26 cellular contexts compared by ENCODE assay signal in genomic region chr6:88987922-88988321, GRCh38.
"Had no signal": no experiment of that assay in that cellular context is flagged by ENCODE, and none has a peak within 500 bp of the region (broad histone marks: within the 10 kb centered on the region; RNA-seq: fewer than 3 reads in every experiment).

No MANE protein-coding gene starts in this region.

- DNase-seq: stimulated activated CD4-positive, alpha-beta T cell treated with anti-CD3 and anti-CD28 coated beads, Interleukin-2, amount 100 ng/mL, for 48 hours; stimulated activated CD4-positive, alpha-beta T cell treated with anti-CD3 and anti-CD28 coated beads, Interleukin-4, amount 100 ng/mL, for 1 hour; stimulated activated CD4-positive, alpha-beta T cell treated with anti-CD3 and anti-CD28 coated beads, Interleukin-4, amount 100 ng/mL, for 24 hours; stimulated activated CD4-positive, alpha-beta T cell treated with anti-CD3 and anti-CD28 coated beads, Interleukin-4, amount 100 ng/mL, for 4 hours; stimulated activated CD8-positive, alpha-beta memory T cell treated with anti-CD3 and anti-CD28 coated beads, Interleukin-4, amount 100 ng/mL, for 48 hours; stimulated activated naive B cell treated with anti-CD40 and anti-IgM and Interleukin-4, amounts not matched to agents 10 μg/mL and 1 μg/mL and 100 μg/mL, for 72 hours; stimulated activated naive CD4-positive, alpha-beta T cell; stimulated activated naive CD4-positive, alpha-beta T cell treated with Interleukin-2 at 50 U/mL for 16 hours; stimulated activated naive CD8-positive, alpha-beta T cell treated with anti-CD3 and anti-CD28 coated beads, Interleukin-15, amount 100 ng/mL, for 72 hours; stimulated activated naive CD8-positive, alpha-beta T cell treated with anti-CD3 and anti-CD28 coated beads, Interleukin-15, Interleukin-2, amounts not matched to agents 100 U/mL and 50 U/mL, for 24 hours; stomach; substantia nigra; testis; thyroid gland; tibial artery; transverse colon; upper lobe of right lung; uterus had no signal

- ATAC-seq: stimulated activated effector memory CD8-positive, alpha-beta T cell treated with anti-CD3 and anti-CD28 coated beads, Interleukin-12 subunit alpha, Interleukin-12 subunit beta, amount 100 ng/mL, for 72 hours; stimulated activated memory B cell treated with anti-CD40 and anti-IgM and Interleukin-4, amounts not matched to agents 10 μg/mL and 1 μg/mL and 100 μg/mL, for 72 hours; stimulated activated naive B cell treated with anti-CD40 and anti-IgM and Interleukin-4, amounts not matched to agents 10 μg/mL and 1 μg/mL and 100 μg/mL, for 72 hours; stimulated activated naive CD8-positive, alpha-beta T cell treated with anti-CD3 and anti-CD28 coated beads, Interleukin-15, amount 100 ng/mL, for 72 hours; stimulated activated naive CD8-positive, alpha-beta T cell treated with anti-CD3 and anti-CD28 coated beads, Interleukin-15, Interleukin-2, amounts not matched to agents 100 U/mL and 50 U/mL, for 24 hours; upper lobe of right lung had no signal

- H3K4me3 ChIP-seq: stomach, suprapubic skin, testis, thoracic aorta, thyroid gland, tibial artery, tibial nerve, transverse colon, upper lobe of left lung, upper lobe of right lung, uterus, vagina had no signal

- H3K27me3 ChIP-seq: stomach, suprapubic skin, testis, thyroid gland, tibial artery, tibial nerve, transverse colon, upper lobe of left lung, upper lobe of right lung, uterus, vagina had no signal

- FAIRE-seq: urothelium cell line had no signal

- H3K9me3 ChIP-seq: stomach, suprapubic skin, testis, thoracic aorta, thyroid gland, tibial artery, tibial nerve, transverse colon, upper lobe of left lung, upper lobe of right lung, uterus, vagina had no signal

- H3K36me3 ChIP-seq: stomach, suprapubic skin, thoracic aorta, thyroid gland, tibial artery, tibial nerve, transverse colon, upper lobe of left lung, upper lobe of right lung, uterus, vagina had no signal

- H3K27ac ChIP-seq: stomach, suprapubic skin, testis, thoracic aorta, thyroid gland, tibial artery, tibial nerve, transverse colon, upper lobe of left lung, upper lobe of right lung, uterus, vagina had no signal

- H3K4me1 ChIP-seq: thyroid gland, uterus had no signal
